Comparison of ENCODE assay signal across 11 cellular contexts in genomic region chr7:22564511-22565045, GRCh38.
DNase-seq lines count a peak whose midpoint lies in the region; ATAC-seq and TF ChIP-seq lines count a peak whose summit lies in the region.
"Had no signal": no experiment of that assay in that cellular context is flagged by ENCODE, and none has a peak within 500 bp of the region (broad histone marks: within the 10 kb centered on the region; RNA-seq: fewer than 3 reads in every experiment).

No MANE protein-coding gene starts in this region.

- H3K27me3 Mint-ChIP-seq in natural killer cell treated with Interleukin-12 subunit alpha and Interleukin-12 subunit beta and Interleukin-15 and Interleukin-18, amount 100 ng/mL, for 72 hours = peaks cover 36 to 48% of the 10 kb centered on the region in 2 donors
- H3K27me3 Mint-ChIP-seq in natural killer cell (ENCODE audit: low read depth in 2 of 2) = peaks cover 33 to 64% of the 10 kb centered on the region in 2 donors
- H3K27me3 Mint-ChIP-seq in activated CD4-positive, alpha-beta memory T cell treated with anti-CD3 and anti-CD28 coated beads for 36 hours = peaks cover 41% of the 10 kb centered on the region

- POLR2A ChIA-PET in activated CD4-positive, alpha-beta memory T cell treated with anti-CD3 and anti-CD28 coated beads for 36 hours (lab: Charles Lee) = interaction anchor here (0.6 to 1.5 kb wide), 3 partner anchors 75 to 388 kb away, joined by 4 to 6 read pairs (median 4); no protein-coding TSS in a partner anchor

- H3K36me3 ChIP-seq in left ventricle myocardium inferior = no peaks in the 10 kb centered on the region
- H3K36me3 ChIP-seq in gastroesophageal sphincter = no peaks in the 10 kb centered on the region
- no peaks in the 10 kb centered on the region for H3K36me3 ChIP-seq in thyroid gland
- H3K36me3 ChIP-seq: spleen had no signal

- H3K27ac ChIP-seq in left ventricle myocardium inferior (replicated peaks) = peak overlapping the region; percentile 82
- H3K27ac ChIP-seq in gastroesophageal sphincter = peak overlapping the region in 1 of 4 donors; percentile 80
- H3K27ac ChIP-seq in thyroid gland = peak overlapping the region in 1 of 3 donors; percentile 26

- no peak for TF ChIP-seq POLR2A in gastroesophageal sphincter (IDR thresholded peaks at IDR 0.05)
- no peak for TF ChIP-seq POLR2A in thyroid gland (IDR thresholded peaks at IDR 0.05)

- H3K27me3 ChIP-seq in left ventricle myocardium inferior (ENCODE audit: low read depth) (no peaks in the 10 kb centered on the region), gastroesophageal sphincter (no peaks in the 10 kb centered on the region), thyroid gland (no peaks in the 10 kb centered on the region)

- no peaks in the 10 kb centered on the region for H3K9me3 Mint-ChIP-seq in natural killer cell treated with Interleukin-12 subunit alpha and Interleukin-12 subunit beta and Interleukin-15 and Interleukin-18, amount 100 ng/mL, for 72 hours
- no peaks in the 10 kb centered on the region for H3K9me3 Mint-ChIP-seq in natural killer cell
- no peaks in the 10 kb centered on the region for H3K9me3 Mint-ChIP-seq in activated CD4-positive, alpha-beta memory T cell treated with anti-CD3 and anti-CD28 coated beads for 36 hours

- peak overlapping the region; percentile 61 for H3K4me3 ChIP-seq in left ventricle myocardium inferior
- H3K4me3 ChIP-seq in gastroesophageal sphincter = no peak overlapping the region
- H3K4me3 ChIP-seq in thyroid gland (replicated peaks in 1 of 3) = no peak overlapping the region

- H3K9me3 ChIP-seq in left ventricle myocardium inferior (replicated peaks) = no peaks in the 10 kb centered on the region
- no peaks in the 10 kb centered on the region for H3K9me3 ChIP-seq in gastroesophageal sphincter
- H3K9me3 ChIP-seq in thyroid gland = no peaks in the 10 kb centered on the region
- H3K9me3 ChIP-seq: spleen had no signal

- no peak for DNase-seq in natural killer cell treated with Interleukin-12 subunit alpha and Interleukin-12 subunit beta and Interleukin-15 and Interleukin-18, amount 100 ng/mL, for 72 hours (ENCODE audit: low spot score)
- DNase-seq in natural killer cell (no peak), left ventricle myocardium inferior (peak; percentile 26), germinal center (ENCODE audit: low spot score) (no peak), thyroid gland (no peak), mesenteric fat pad (ENCODE audit: low spot score) (no peak)
- peak; percentile 19 for DNase-seq in activated CD4-positive, alpha-beta memory T cell treated with anti-CD3 and anti-CD28 coated beads for 36 hours
- DNase-seq: NCI-H187, spleen had no signal

- WGBS in gastroesophageal sphincter (ENCODE audit: low coverage in 1 of 2), 2 donors = 43 to 80% methylated on average over 1 to 6 of the region's 6 CpGs
- 62 to 84% methylated on average over 6 of the region's 6 CpGs for WGBS in thyroid gland, 2 donors

- H3K4me1 ChIP-seq in left ventricle myocardium inferior = peaks cover 64% of the 10 kb centered on the region
- H3K4me1 ChIP-seq in gastroesophageal sphincter = peaks cover 0 to 63% (median 43%) of the 10 kb centered on the region in 3 donors
- H3K4me1 ChIP-seq in thyroid gland = peaks cover 5 to 52% of the 10 kb centered on the region in 2 donors

- H3K4me1 Mint-ChIP-seq in natural killer cell treated with Interleukin-12 subunit alpha and Interleukin-12 subunit beta and Interleukin-15 and Interleukin-18, amount 100 ng/mL, for 72 hours (ENCODE audit: low read depth in 2 of 2) = peaks cover 33 to 54% of the 10 kb centered on the region in 2 donors
- peaks cover 6 to 14% of the 10 kb centered on the region in 2 donors for H3K4me1 Mint-ChIP-seq in natural killer cell
- H3K4me1 Mint-ChIP-seq in activated CD4-positive, alpha-beta memory T cell treated with anti-CD3 and anti-CD28 coated beads for 36 hours (ENCODE audit: low read depth) = peaks cover 53% of the 10 kb centered on the region

- intact Hi-C loops in natural killer cell (cut with micrococcal nuclease) (no loop called here), left ventricle myocardium inferior (cut with micrococcal nuclease) (loop anchor here (5.0 kb wide), 1 partner anchor 293 kb away; no protein-coding TSS in a partner anchor), thyroid gland (cut with DNase I) (loop anchor here (5.0 kb wide), 3 partner anchors 163 to 493 kb away; partner anchors contain the start of gene IL6)
- intact Hi-C loops in activated CD4-positive, alpha-beta memory T cell treated with anti-CD3 and anti-CD28 coated beads for 36 hours (cut with micrococcal nuclease) = loop anchor here (1.0 to 5.0 kb wide), 6 partner anchors 22 to 448 kb away; partner anchors contain the start of gene HYCC1

- no peak for TF ChIP-seq EP300 in gastroesophageal sphincter (IDR thresholded peaks at IDR 0.05)

- peaks cover 10% of the 10 kb centered on the region for H3K36me3 Mint-ChIP-seq in natural killer cell treated with Interleukin-12 subunit alpha and Interleukin-12 subunit beta and Interleukin-15 and Interleukin-18, amount 100 ng/mL, for 72 hours
- no peaks in the 10 kb centered on the region for H3K36me3 Mint-ChIP-seq in natural killer cell
- H3K36me3 Mint-ChIP-seq in activated CD4-positive, alpha-beta memory T cell treated with anti-CD3 and anti-CD28 coated beads for 36 hours = no peaks in the 10 kb centered on the region

- H3K27ac Mint-ChIP-seq in natural killer cell treated with Interleukin-12 subunit alpha and Interleukin-12 subunit beta and Interleukin-15 and Interleukin-18, amount 100 ng/mL, for 72 hours = peak overlapping the region; percentile 63 to 78
- no peak overlapping the region for H3K27ac Mint-ChIP-seq in natural killer cell
- H3K27ac Mint-ChIP-seq in activated CD4-positive, alpha-beta memory T cell treated with anti-CD3 and anti-CD28 coated beads for 36 hours = no peak overlapping the region

- ATAC-seq in natural killer cell treated with Interleukin-12 subunit alpha and Interleukin-12 subunit beta and Interleukin-15 and Interleukin-18, amount 100 ng/mL, for 72 hours = peak; percentile 29 to 45
- no peak for ATAC-seq in natural killer cell
- no peak for ATAC-seq in gastroesophageal sphincter
- ATAC-seq: HCT116 had no signal

- TF ChIP-seq CTCF in natural killer cell (IDR thresholded peaks at IDR 0.05) (no peak), left ventricle myocardium inferior (IDR thresholded peaks at IDR 0.05; ENCODE audit: borderline replicate concordance) (no peak), gastroesophageal sphincter (IDR thresholded peaks at IDR 0.05) (no peak), thyroid gland (IDR thresholded peaks at IDR 0.05) (no peak)

- CTCF ChIA-PET in activated CD4-positive, alpha-beta memory T cell treated with anti-CD3 and anti-CD28 coated beads for 36 hours (lab: Charles Lee) = interaction anchor here (0.6 to 14.0 kb wide), 7 partner anchors 22 to 491 kb away, joined by 4 to 540 read pairs (median 6); partner anchors contain the start of gene IL6

- peak overlapping the region; percentile 83 for H3K4me3 Mint-ChIP-seq in natural killer cell treated with Interleukin-12 subunit alpha and Interleukin-12 subunit beta and Interleukin-15 and Interleukin-18, amount 100 ng/mL, for 72 hours
- H3K4me3 Mint-ChIP-seq in natural killer cell = no peak overlapping the region
- no peak overlapping the region for H3K4me3 Mint-ChIP-seq in activated CD4-positive, alpha-beta memory T cell treated with anti-CD3 and anti-CD28 coated beads for 36 hours

Comparison
In these comparisons a context has a peak if more than half of its experiments do, and no peak if none do; other contexts are left out.
1. ATAC-seq: peak in natural killer cell treated with Interleukin-12 subunit alpha and Interleukin-12 subunit beta and Interleukin-15 and Interleukin-18, amount 100 ng/mL, for 72 hours (2 of 2); none in natural killer cell (0 of 3) and gastroesophageal sphincter (single experiment).
2. H3K27ac Mint-ChIP-seq: peak in natural killer cell treated with Interleukin-12 subunit alpha and Interleukin-12 subunit beta and Interleukin-15 and Interleukin-18, amount 100 ng/mL, for 72 hours (2 of 2); none in natural killer cell (0 of 2) and activated CD4-positive, alpha-beta memory T cell treated with anti-CD3 and anti-CD28 coated beads for 36 hours (single experiment).
3. DNase-seq: peak in activated CD4-positive, alpha-beta memory T cell treated with anti-CD3 and anti-CD28 coated beads for 36 hours (single experiment) and left ventricle myocardium inferior (single experiment); none in natural killer cell treated with Interleukin-12 subunit alpha and Interleukin-12 subunit beta and Interleukin-15 and Interleukin-18, amount 100 ng/mL, for 72 hours (single experiment), natural killer cell (single experiment), germinal center (single experiment), thyroid gland (0 of 2) and mesenteric fat pad (single experiment).